In genomic region chr17:75208161-75208560, GRCh38 we compare ENCODE assay signal across 1 cellular context.
TF ChIP-seq lines count a peak whose summit lies in the region.

No MANE protein-coding gene starts in this region.

TF ChIP-seq in GM23338, 12 proteins besides CTCF, POLR2A, EP300 and RAD21:
- no peak for TF ChIP-seq CREB1 (CRISPR knock-in tag; IDR thresholded peaks at IDR 0.05; ENCODE audit: low read depth)
- TF ChIP-seq EZH2phosphoT487 (IDR thresholded peaks at IDR 0.05; ENCODE audit: unreplicated experiment), result no peak
- no peak for TF ChIP-seq JUNB (IDR thresholded peaks at IDR 0.05; ENCODE audit: unreplicated experiment)
- TF ChIP-seq STAT1 (IDR thresholded peaks at IDR 0.05; ENCODE audit: unreplicated experiment), result no peak
- TF ChIP-seq EZH2 (IDR thresholded peaks at IDR 0.05; ENCODE audit: low read depth, unreplicated experiment), result no peak
- no peak for TF ChIP-seq ZNF331 (CRISPR knock-in tag; IDR thresholded peaks at IDR 0.05; ENCODE audit: low read depth)
- TF ChIP-seq POLR2AphosphoS5 (IDR thresholded peaks at IDR 0.05; ENCODE audit: low read depth), result no peak
- no peak for TF ChIP-seq REST (IDR thresholded peaks at IDR 0.05; ENCODE audit: unreplicated experiment)
- no peak for TF ChIP-seq NANOG (IDR thresholded peaks at IDR 0.05; ENCODE audit: borderline replicate concordance)
- TF ChIP-seq ZNF114 (CRISPR knock-in tag; IDR thresholded peaks at IDR 0.05), result no peak
- no peak for TF ChIP-seq ZNF462 (CRISPR knock-in tag; IDR thresholded peaks at IDR 0.05)
- no peak for TF ChIP-seq ETS1 (IDR thresholded peaks at IDR 0.05)
TF ChIP-seq in GM23338: peak in this region for 0.
